In the genomic region with DNA sequence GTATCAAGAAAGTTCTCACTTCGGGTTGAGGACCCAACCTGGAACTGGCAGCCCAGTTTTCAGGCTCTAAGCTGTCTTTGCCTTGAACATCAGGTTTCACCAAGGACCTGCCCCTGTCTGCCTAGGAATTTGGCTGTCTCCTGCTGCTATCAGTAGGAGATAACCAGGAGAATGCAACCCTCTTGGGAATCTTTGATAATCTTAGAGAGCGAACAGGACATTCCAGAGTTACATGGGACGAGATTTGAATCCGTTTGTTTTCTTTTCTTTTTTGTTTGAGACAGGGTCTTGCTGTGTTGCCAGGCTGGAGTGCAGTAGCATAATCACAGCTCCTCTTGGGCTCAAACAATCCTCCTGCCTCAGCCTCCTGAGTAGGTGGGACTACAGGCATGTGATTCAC, we compare ENCODE assay signal across 19 cellular contexts.
"Had no signal": no experiment of that assay in that cellular context is flagged by ENCODE, and none has a peak within 500 bp of the region (broad histone marks: within the 10 kb centered on the region; RNA-seq: fewer than 3 reads in every experiment).

No MANE protein-coding gene starts in this region.

- ATAC-seq: foreskin keratinocyte; left colon; mucosa of descending colon; naive thymus-derived CD8-positive, alpha-beta T cell; pancreas; stimulated activated naive B cell treated with anti-CD40 and anti-IgM and Interleukin-4, amounts not matched to agents 10 μg/mL and 1 μg/mL and 100 μg/mL, for 72 hours had no signal

- H3K9me3 ChIP-seq: mucosa of descending colon, pancreas, right lobe of liver, stomach, thyroid gland had no signal

- DNase-seq: effector memory CD8-positive, alpha-beta T cell; foreskin keratinocyte; hippocampal formation; left colon; mucosa of descending colon; naive thymus-derived CD8-positive, alpha-beta T cell; occipital lobe; pancreas; right lobe of liver; stimulated activated CD4-positive, alpha-beta T cell treated with anti-CD3 and anti-CD28 coated beads, Interleukin-4, amount 100 ng/mL, for 24 hours; stimulated activated naive B cell treated with anti-CD40 and anti-IgM and Interleukin-4, amounts not matched to agents 10 μg/mL and 1 μg/mL and 100 μg/mL, for 72 hours; stomach; substantia nigra; thyroid gland had no signal

- H3K27me3 ChIP-seq: foreskin keratinocyte, pancreas, right lobe of liver, stomach, thyroid gland had no signal

- H3K36me3 Mint-ChIP-seq: type B pancreatic cell had no signal

- H3K4me1 ChIP-seq: foreskin keratinocyte, pancreas, right lobe of liver, stomach, thyroid gland had no signal

- H3K9me3 Mint-ChIP-seq: central memory CD8-positive, alpha-beta T cell; effector memory CD8-positive, alpha-beta T cell; neural crest cell; type B pancreatic cell had no signal

- H3K27ac ChIP-seq: foreskin keratinocyte, pancreas, right lobe of liver, stomach, thyroid gland had no signal

- H3K4me1 Mint-ChIP-seq: central memory CD8-positive, alpha-beta T cell; naive thymus-derived CD8-positive, alpha-beta T cell; stimulated activated naive B cell treated with anti-CD40 and anti-IgM and Interleukin-4, amounts not matched to agents 10 μg/mL and 1 μg/mL and 100 μg/mL, for 72 hours had no signal

- H3K27ac Mint-ChIP-seq: dendritic cell treated with granulocyte-macrophage colony-stimulating factor and Interleukin-4, amounts not matched to agents 40 ng/mL and 50 ng/mL, for 4 days; progenitor cell of endocrine pancreas; type B pancreatic cell had no signal

- H3K27me3 Mint-ChIP-seq: central memory CD8-positive, alpha-beta T cell; dendritic cell treated with granulocyte-macrophage colony-stimulating factor and Interleukin-4, amounts not matched to agents 40 ng/mL and 50 ng/mL, for 4 days; effector memory CD8-positive, alpha-beta T cell; naive thymus-derived CD8-positive, alpha-beta T cell; progenitor cell of endocrine pancreas; stimulated activated naive B cell treated with anti-CD40 and anti-IgM and Interleukin-4, amounts not matched to agents 10 μg/mL and 1 μg/mL and 100 μg/mL, for 72 hours; type B pancreatic cell had no signal

- H3K36me3 ChIP-seq: pancreas, right lobe of liver, thyroid gland had no signal

- H3K4me3 Mint-ChIP-seq: central memory CD8-positive, alpha-beta T cell; dendritic cell treated with granulocyte-macrophage colony-stimulating factor and Interleukin-4, amounts not matched to agents 40 ng/mL and 50 ng/mL, for 4 days; effector memory CD8-positive, alpha-beta T cell; naive thymus-derived CD8-positive, alpha-beta T cell; neural crest cell; stimulated activated naive B cell treated with anti-CD40 and anti-IgM and Interleukin-4, amounts not matched to agents 10 μg/mL and 1 μg/mL and 100 μg/mL, for 72 hours; type B pancreatic cell had no signal

- H3K4me3 ChIP-seq: mucosa of descending colon, pancreas, right lobe of liver, stomach, thyroid gland had no signal
